ENCODE assay signal across 1 cellular context in the genomic region with DNA sequence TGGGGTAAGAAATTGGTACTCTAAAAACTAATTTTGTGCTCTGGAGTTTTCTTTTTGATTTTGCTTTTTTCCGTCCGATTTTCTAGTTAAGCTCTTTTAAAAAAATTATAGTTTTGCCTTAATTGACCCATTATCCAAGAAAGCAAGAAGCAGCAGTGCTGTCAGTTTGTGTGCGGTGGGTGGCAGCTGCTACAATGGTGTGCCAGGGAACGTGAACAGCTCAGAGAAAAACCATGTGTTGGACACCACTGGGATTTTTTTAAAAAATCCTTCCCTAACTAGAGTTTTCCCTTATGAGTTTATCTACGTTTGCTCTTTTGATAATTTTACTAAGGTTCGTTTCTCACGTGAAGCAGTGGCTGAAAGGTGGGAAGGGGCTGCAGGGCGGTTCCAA.
TF ChIP-seq lines count a peak whose summit lies in the region.

No MANE protein-coding gene starts in this region.

TF ChIP-seq in SK-N-SH, 30 proteins besides CTCF, POLR2A, EP300 and RAD21 (continued from another document):
- TF ChIP-seq, protein P1, sequence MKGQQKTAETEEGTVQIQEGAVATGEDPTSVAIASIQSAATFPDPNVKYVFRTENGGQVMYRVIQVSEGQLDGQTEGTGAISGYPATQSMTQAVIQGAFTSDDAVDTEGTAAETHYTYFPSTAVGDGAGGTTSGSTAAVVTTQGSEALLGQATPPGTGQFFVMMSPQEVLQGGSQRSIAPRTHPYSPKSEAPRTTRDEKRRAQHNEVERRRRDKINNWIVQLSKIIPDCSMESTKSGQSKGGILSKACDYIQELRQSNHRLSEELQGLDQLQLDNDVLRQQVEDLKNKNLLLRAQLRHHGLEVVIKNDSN (IDR thresholded peaks at IDR 0.05; ENCODE audit: borderline replicate concordance, low read depth) = no peak
- TF ChIP-seq FOXJ3 (CRISPR knock-in tag; IDR thresholded peaks at IDR 0.05) = no peak
- no peak for TF ChIP-seq FOXM1 (IDR thresholded peaks at IDR 0.05; ENCODE audit: low read depth)
- TF ChIP-seq, protein P2, sequence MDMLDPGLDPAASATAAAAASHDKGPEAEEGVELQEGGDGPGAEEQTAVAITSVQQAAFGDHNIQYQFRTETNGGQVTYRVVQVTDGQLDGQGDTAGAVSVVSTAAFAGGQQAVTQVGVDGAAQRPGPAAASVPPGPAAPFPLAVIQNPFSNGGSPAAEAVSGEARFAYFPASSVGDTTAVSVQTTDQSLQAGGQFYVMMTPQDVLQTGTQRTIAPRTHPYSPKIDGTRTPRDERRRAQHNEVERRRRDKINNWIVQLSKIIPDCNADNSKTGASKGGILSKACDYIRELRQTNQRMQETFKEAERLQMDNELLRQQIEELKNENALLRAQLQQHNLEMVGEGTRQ (IDR thresholded peaks at IDR 0.05; ENCODE audit: borderline replicate concordance, low read depth, low read length) = no peak
- TF ChIP-seq, protein P3, sequence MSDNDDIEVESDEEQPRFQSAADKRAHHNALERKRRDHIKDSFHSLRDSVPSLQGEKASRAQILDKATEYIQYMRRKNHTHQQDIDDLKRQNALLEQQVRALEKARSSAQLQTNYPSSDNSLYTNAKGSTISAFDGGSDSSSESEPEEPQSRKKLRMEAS (IDR thresholded peaks at IDR 0.05; ENCODE audit: low read depth) = no peak
- no peak for TF ChIP-seq ELF1 (IDR thresholded peaks at IDR 0.05)
- no peak for TF ChIP-seq EZH2phosphoT487 (IDR thresholded peaks at IDR 0.05; ENCODE audit: borderline replicate concordance, low read depth)
TF ChIP-seq in SK-N-SH: peak in this region for 0.
